19 cellular contexts compared by ENCODE assay signal in genomic region chr7:82471351-82472020, GRCh38. TPM values are rescaled to one million over a fixed set of nuclear protein-coding genes. Genes with fewer than 3 reads are reported as not detected.
DNase-seq lines count a peak whose midpoint lies in the region; ATAC-seq and TF ChIP-seq lines count a peak whose summit lies in the region.
"Had no signal": no experiment of that assay in that cellular context is flagged by ENCODE, and none has a peak within 500 bp of the region (broad histone marks: within the 10 kb centered on the region; RNA-seq: fewer than 3 reads in every experiment).

No MANE protein-coding gene starts in this region.

- no peak overlapping the region for H2BK15ac ChIP-seq in H9 (ENCODE audit: low read depth, low read length)

- TF ChIP-seq EP300 in neural cell (conservative IDR thresholded peaks at IDR 0.05; ENCODE audit: poor library complexity, severe bottlenecking): peak; percentile 21

- WGBS in H9 (ENCODE audit: extremely low coverage, insufficient read length, low lambda C conversion rate): no CpG with 5 or more reads among the region's 6 CpGs

- DNase-seq in H9 (no peak), WTC11 (ENCODE audit: low spot score) (no peak), KBM-7 (no peak), putamen (ENCODE audit: low spot score) (no peak), NCI-H2227 treated with DMSO at 0.1 percent for 48 hours (lab: John Stamatoyannopoulos, UW) (no peak)
- DNase-seq: BE2C; C1 segment of cervical spinal cord; CD4-positive, CD25-positive, alpha-beta regulatory T cell; CD8-positive, alpha-beta memory T cell; COR-L47; HFFc6; KG1 had no signal

- H2AFZ ChIP-seq in H9 (ENCODE audit: low read length) (no peak overlapping the region), neural cell (ENCODE audit: low read depth, low read length) (no peak overlapping the region)

- no peaks in the 10 kb centered on the region for H3K9me3 Mint-ChIP-seq in H9
- H3K9me3 Mint-ChIP-seq in WTC11: no peaks in the 10 kb centered on the region
- H3K9me3 Mint-ChIP-seq: HFFc6 had no signal

- H4K5ac ChIP-seq in H9 (ENCODE audit: insufficient read length, low read depth, low read length): no peak overlapping the region

- no peaks in the 10 kb centered on the region for H3K36me3 Mint-ChIP-seq in H9 (ENCODE audit: insufficient read depth in 1 of 3, low read depth in 3 of 3)
- H3K36me3 Mint-ChIP-seq in WTC11: no peaks in the 10 kb centered on the region
- H3K36me3 Mint-ChIP-seq: CD4-positive, CD25-positive, alpha-beta regulatory T cell; CD8-positive, alpha-beta memory T cell; IgD-negative memory B cell had no signal

- no peak overlapping the region for H3K4ac ChIP-seq in H9 (ENCODE audit: low read depth, low read length)

- peak; percentile 83 for ATAC-seq in WTC11
- ATAC-seq in GM21576 (IDR thresholded peaks at IDR 0.05; ENCODE audit: unreplicated experiment): no peak
- ATAC-seq: HCT116, HepG2 had no signal

- no peak overlapping the region for H3K27ac ChIP-seq in H9 (ENCODE audit: insufficient read length, low read depth, low read length)
- H3K27ac ChIP-seq in iPS-18a (ENCODE audit: low read length): no peak overlapping the region
- no peak overlapping the region for H3K27ac ChIP-seq in neural cell (ENCODE audit: low read length)
- H3K27ac ChIP-seq: HL-60 had no signal

- H2BK120ac ChIP-seq in H9 (ENCODE audit: low read depth, low read length, poor library complexity, severe bottlenecking): no peak overlapping the region

- H3K4me3 Mint-ChIP-seq in H9: peak overlapping the region in 1 of 2 experiments; percentile 7; a peak in 1 of 5 replicates
- H3K4me3 Mint-ChIP-seq in WTC11: peak overlapping the region; percentile 45
- H3K4me3 Mint-ChIP-seq: CD4-positive, CD25-positive, alpha-beta regulatory T cell; CD8-positive, alpha-beta memory T cell; HFFc6; IgD-negative memory B cell had no signal

- in situ Hi-C loops in KBM-7 (cut with MboI; ENCODE audit: low pct_unique_long_range_greater_than_20kb, low sequenced_read_pairs): no loop called here

- no peak overlapping the region for H2BK20ac ChIP-seq in H9 (ENCODE audit: low read depth, low read length, poor library complexity, severe bottlenecking)

- H3K23me2 ChIP-seq in H9 (ENCODE audit: insufficient read length, low read depth, low read length, poor library complexity, severe bottlenecking): no peaks in the 10 kb centered on the region

- H3K79me1 ChIP-seq in H9 (ENCODE audit: insufficient read depth, low read depth, low read length, poor library complexity, severe bottlenecking): no peaks in the 10 kb centered on the region

- POLR2A ChIA-PET in WTC11 (lab: Charles Lee): no interaction called here

- no peak overlapping the region for H3K18ac ChIP-seq in H9 (ENCODE audit: insufficient read length, low read depth, low read length)

- no peak overlapping the region for H3K9ac ChIP-seq in H9 (ENCODE audit: extremely low read depth, insufficient read length, low read length)
- H3K9ac ChIP-seq in iPS-18a (ENCODE audit: low read length): no peak overlapping the region
- H3K9ac ChIP-seq in neural cell (ENCODE audit: low read length): no peak overlapping the region

- H3K36me3 ChIP-seq in iPS-18a (ENCODE audit: control insufficient read depth, low read depth, low read length): no peaks in the 10 kb centered on the region
- H3K36me3 ChIP-seq in neural cell (ENCODE audit: insufficient read depth, low read length): no peaks in the 10 kb centered on the region
- H3K36me3 ChIP-seq: BE2C had no signal

- peak overlapping the region; percentile 0 to 88 (median 62); a peak in 5 of 7 replicates for H3K27ac Mint-ChIP-seq in H9
- H3K27ac Mint-ChIP-seq in WTC11: peak overlapping the region; percentile 11; the same call in 1 of the 2 replicates
- H3K27ac Mint-ChIP-seq: CD8-positive, alpha-beta memory T cell; HFFc6; IgD-negative memory B cell had no signal

- H2AK5ac ChIP-seq in H9 (ENCODE audit: insufficient read length, low read length): no peak overlapping the region

- no peak overlapping the region for H3K56ac ChIP-seq in H9 (ENCODE audit: insufficient read length, low read depth, low read length)

- H2BK5ac ChIP-seq in H9 (ENCODE audit: insufficient read length, low read length): no peak overlapping the region

- H3T11ph ChIP-seq in H9 (ENCODE audit: low read length): no peak overlapping the region

- H4K8ac ChIP-seq in H9 (replicated peaks; ENCODE audit: insufficient read length, low read depth, low read length): no peak overlapping the region

- no peak for TF ChIP-seq RAD21 in neural cell (conservative IDR thresholded peaks at IDR 0.05)

- H3K9me2 ChIP-seq in neural cell (ENCODE audit: insufficient read depth, low read length): no peaks in the 10 kb centered on the region

- H3K14ac ChIP-seq in H9 (ENCODE audit: insufficient read depth, low read length): no peak overlapping the region

- H4K20me1 ChIP-seq in H9 (ENCODE audit: control insufficient read depth, insufficient read depth, insufficient read length) (no peaks in the 10 kb centered on the region), neural cell (ENCODE audit: insufficient read depth) (no peaks in the 10 kb centered on the region)

- H3K79me2 ChIP-seq in H9 (ENCODE audit: insufficient read depth, low read length): no peaks in the 10 kb centered on the region
- no peaks in the 10 kb centered on the region for H3K79me2 ChIP-seq in neural cell (replicated peaks; ENCODE audit: insufficient read depth, low read length)

- no peaks in the 10 kb centered on the region for H3K9me3 ChIP-seq in H9 (ENCODE audit: control insufficient read depth, low read depth, low read length)
- no peaks in the 10 kb centered on the region for H3K9me3 ChIP-seq in iPS-18a (ENCODE audit: control insufficient read depth, low read depth, low read length)
- no peaks in the 10 kb centered on the region for H3K9me3 ChIP-seq in neural cell (ENCODE audit: low read length)
- H3K9me3 ChIP-seq: BE2C had no signal

- H3K23ac ChIP-seq in H9 (ENCODE audit: insufficient read length, low read depth, low read length): no peak overlapping the region

- TF ChIP-seq CTCF in H9 (conservative IDR thresholded peaks at IDR 0.05) (no peak), WTC11 (IDR thresholded peaks at IDR 0.05) (no peak), neural cell (IDR thresholded peaks at IDR 0.05; ENCODE audit: poor library complexity, severe bottlenecking) (no peak)

- H4K91ac ChIP-seq in H9 (ENCODE audit: insufficient read length, low read depth, low read length): no peak overlapping the region

- H3K4me2 ChIP-seq in H9 (ENCODE audit: insufficient read depth, insufficient read length, low read length) (peak overlapping the region; percentile 38), neural cell (ENCODE audit: low read length) (no peak overlapping the region)

- H3K27me3 ChIP-seq in H9 (ENCODE audit: insufficient read depth, low read length) (no peaks in the 10 kb centered on the region), iPS-18a (ENCODE audit: control insufficient read depth, insufficient read depth, low read length) (no peaks in the 10 kb centered on the region), neural cell (ENCODE audit: insufficient read depth, low read depth, low read length) (no peaks in the 10 kb centered on the region)
- H3K27me3 ChIP-seq: BE2C had no signal

- CTCF ChIA-PET in WTC11 (lab: Charles Lee): interaction anchor here (1.1 to 1.2 kb wide), 2 partner anchors 10 to 237 kb away, joined by 3 to 4 read pairs; no protein-coding TSS in a partner anchor

- no peaks in the 10 kb centered on the region for H3F3A ChIP-seq in neural cell (ENCODE audit: insufficient read depth, low read length, poor library complexity, severe bottlenecking)

- H2BK12ac ChIP-seq in H9 (ENCODE audit: insufficient read length, low read depth, low read length): no peak overlapping the region

- H3K4me1 Mint-ChIP-seq in H9 (peaks cover 38 to 40% of the 10 kb centered on the region in 2 experiments), WTC11 (peaks cover 38% of the 10 kb centered on the region)
- H3K4me1 Mint-ChIP-seq: CD4-positive, CD25-positive, alpha-beta regulatory T cell; CD8-positive, alpha-beta memory T cell had no signal

- H3K4me1 ChIP-seq in H9 (ENCODE audit: insufficient read depth, low read length): peaks cover 6% of the 10 kb centered on the region; the same call in 1 of the 2 replicates
- H3K4me1 ChIP-seq in iPS-18a (ENCODE audit: control insufficient read depth, low read depth, low read length): peaks cover 17% of the 10 kb centered on the region

- peak overlapping the region; percentile 1 for H3K4me3 ChIP-seq in iPS-18a (ENCODE audit: low read length)
- H3K4me3 ChIP-seq in neural cell (ENCODE audit: low read length): no peak overlapping the region

- 0 out of 2 replicates have a peak, but pooled peaks cover 1% of the 10 kb centered on the region for H3K27me3 Mint-ChIP-seq in H9 (ENCODE audit: low read depth)
- no peaks in the 10 kb centered on the region for H3K27me3 Mint-ChIP-seq in WTC11 (ENCODE audit: low read depth)
- H3K27me3 Mint-ChIP-seq: CD4-positive, CD25-positive, alpha-beta regulatory T cell; IgD-negative memory B cell had no signal

TF ChIP-seq in neural cell, 6 proteins besides CTCF, POLR2A, EP300 and RAD21 (continues in another document):
- no peak for TF ChIP-seq REST (IDR thresholded peaks at IDR 0.05; ENCODE audit: borderline replicate concordance)
- no peak for TF ChIP-seq POLR2AphosphoS5 (IDR thresholded peaks at IDR 0.05)
- TF ChIP-seq SMC3 (conservative IDR thresholded peaks at IDR 0.05; ENCODE audit: poor library complexity): no peak

RNA-seq across cellular contexts. Expression of gene CACNA2D1, which starts 27.9 kb away (rescaled TPM):
- total RNA-seq in H9 (2021) (29.9 and 36.2 TPM in 2 replicates), WTC11 (2021) (21.9 to 33.3 TPM (median 22.9 TPM) in 3 replicates)
- 6.7 and 7.0 TPM in 2 replicates for polyA plus RNA-seq in neural cell
- polyA minus RNA-seq in neural cell: 34.4 and 35.1 TPM in 2 replicates
- total RNA-seq: CD4-positive, CD25-positive, alpha-beta regulatory T cell; CD8-positive, alpha-beta memory T cell; HepG2 had no signal
- polyA plus RNA-seq: CD4-positive, CD25-positive, alpha-beta regulatory T cell; CD8-positive, alpha-beta memory T cell; HepG2; IgD-negative memory B cell had no signal
